ENCODE assay signal across 12 cellular contexts in the genomic region with DNA sequence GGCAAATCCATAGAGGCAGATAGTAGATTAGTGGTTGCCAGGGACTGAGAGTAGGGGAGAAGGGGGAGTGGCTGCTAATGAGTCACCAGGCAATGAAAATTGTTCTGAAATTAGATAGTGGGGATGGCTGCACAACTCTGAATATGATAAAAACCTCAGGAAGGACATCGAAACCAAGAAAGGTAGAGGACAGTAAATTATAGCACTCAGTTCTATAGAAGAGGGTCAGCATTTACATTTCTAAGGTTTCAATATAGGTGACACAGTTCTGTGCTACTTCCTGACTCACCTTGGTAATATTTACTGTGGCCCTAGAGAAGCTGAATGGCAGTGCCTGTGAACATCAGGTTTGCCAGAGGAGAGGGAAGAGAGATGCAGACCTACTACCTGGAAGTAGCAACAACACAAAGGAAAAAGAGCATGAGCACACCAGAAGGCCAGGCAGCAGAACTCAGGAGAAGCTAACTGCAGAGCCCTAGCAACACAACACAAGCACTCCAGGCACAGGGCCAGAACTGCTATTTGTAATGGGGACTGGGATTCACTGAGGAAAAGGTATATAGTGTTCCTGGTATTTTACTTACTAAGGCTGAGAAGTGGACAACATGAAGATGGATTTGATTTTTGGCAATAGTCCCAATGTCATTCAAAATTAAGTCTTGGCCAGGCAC.
DNase-seq lines count a peak whose midpoint lies in the region; ATAC-seq and TF ChIP-seq lines count a peak whose summit lies in the region.
"Had no signal": no experiment of that assay in that cellular context is flagged by ENCODE, and none has a peak within 500 bp of the region (broad histone marks: within the 10 kb centered on the region; RNA-seq: fewer than 3 reads in every experiment).

No MANE protein-coding gene starts in this region.

- CTCF ChIA-PET in mammary epithelial cell (lab: Charles Lee; ENCODE audit: low non-redundant PET) = no interaction called here
- CTCF ChIA-PET in CD4-positive, alpha-beta T cell (lab: Charles Lee) = no interaction called here

- no peak overlapping the region for H3K4me2 ChIP-seq in mammary epithelial cell (ENCODE audit: insufficient read depth, low read depth, low read length)

- H2AFZ ChIP-seq in mammary epithelial cell (ENCODE audit: low read depth, low read length) = no peak overlapping the region

- peak; percentile 3 for DNase-seq in DMS53 treated with DMSO at 0.1 percent for 48 hours (lab: John Stamatoyannopoulos, UW; ENCODE audit: unreplicated experiment)
- peak; percentile 77 for DNase-seq in NCI-H2029 treated with DMSO at 0.1 percent for 48 hours (lab: John Stamatoyannopoulos, UW)
- DNase-seq in mammary epithelial cell = peak; percentile 24
- no peak for DNase-seq in mesothelial cell of epicardium (ENCODE audit: low spot score in 2 of 2, unreplicated experiment in 2 of 2)
- DNase-seq in CD4-positive, alpha-beta T cell = no peak
- DNase-seq in stimulated activated naive CD4-positive, alpha-beta T cell treated with Interleukin-2 at 50 U/mL for 16 hours (lab: John Stamatoyannopoulos, UW) = no peak
- DNase-seq: sigmoid colon; stimulated activated CD8-positive, alpha-beta memory T cell treated with anti-CD3 and anti-CD28 coated beads, Interleukin-4, amount 100 ng/mL, for 48 hours; T1000 had no signal

- H3K4me1 ChIP-seq in mammary epithelial cell (ENCODE audit: insufficient read depth, low read length) = peaks cover 16% of the 10 kb centered on the region

- peaks cover 2% of the 10 kb centered on the region for H3K36me3 Mint-ChIP-seq in mesothelial cell of epicardium
- no peaks in the 10 kb centered on the region for H3K36me3 Mint-ChIP-seq in CD4-positive, alpha-beta T cell (ENCODE audit: low read depth)

- H3K36me3 ChIP-seq in mammary epithelial cell (ENCODE audit: insufficient read depth, low read length) = no peaks in the 10 kb centered on the region
- H3K36me3 ChIP-seq: sigmoid colon had no signal

- no peaks in the 10 kb centered on the region for H3K9me3 ChIP-seq in mammary epithelial cell (replicated peaks; ENCODE audit: insufficient read depth, low read length)
- H3K9me3 ChIP-seq in CD4-positive, alpha-beta T cell (ENCODE audit: control insufficient read depth, low read length) = no peaks in the 10 kb centered on the region
- H3K9me3 ChIP-seq: sigmoid colon had no signal

- H3K27ac Mint-ChIP-seq in mesothelial cell of epicardium = peak overlapping the region; percentile 57
- H3K27ac Mint-ChIP-seq in CD4-positive, alpha-beta T cell = no peak overlapping the region
- H3K27ac Mint-ChIP-seq: activated T-helper 1 cell treated with anti-CD3 and anti-CD28 coated beads, Interleukin-12 subunit alpha, Interleukin-12 subunit beta, Interleukin-2, Interleukin-4 antibody, amounts not matched to agents 30 ng/mL and 10 ng/mL and 1 ng/mL, durations not matched to agents 14 hours and 24 hours and 36 hours had no signal

- in situ Hi-C loops in mammary epithelial cell (cut with MboI; ENCODE audit: low sequenced_read_pairs in 2 of 2) = no loop called here

- H3K27me3 Mint-ChIP-seq in mesothelial cell of epicardium (ENCODE audit: low read depth) = no peaks in the 10 kb centered on the region
- no peaks in the 10 kb centered on the region for H3K27me3 Mint-ChIP-seq in CD4-positive, alpha-beta T cell

- TF ChIP-seq CTCF in mammary epithelial cell (conservative IDR thresholded peaks at IDR 0.05 in 1 of 2, IDR thresholded peaks at IDR 0.05 in 1 of 2; ENCODE audit: extremely low read depth in 1 of 2, insufficient read depth in 1 of 2, low read depth in 1 of 2, low read length in 2 of 2) = no peak
- TF ChIP-seq CTCF in mesothelial cell of epicardium (IDR thresholded peaks at IDR 0.05; ENCODE audit: unreplicated experiment) = no peak
- no peak for TF ChIP-seq CTCF in CD4-positive, alpha-beta T cell (IDR thresholded peaks at IDR 0.05)

- H3K27me3 ChIP-seq in mammary epithelial cell (ENCODE audit: insufficient read depth, low read length) = no peaks in the 10 kb centered on the region
- no peaks in the 10 kb centered on the region for H3K27me3 ChIP-seq in CD4-positive, alpha-beta T cell (ENCODE audit: control insufficient read depth, insufficient read depth, low read length)
- H3K27me3 ChIP-seq: sigmoid colon had no signal

- H3K4me1 Mint-ChIP-seq in mesothelial cell of epicardium = peaks cover 9% of the 10 kb centered on the region
- H3K4me1 Mint-ChIP-seq in CD4-positive, alpha-beta T cell (ENCODE audit: low read depth) = peaks cover 5% of the 10 kb centered on the region

- POLR2A ChIA-PET in CD4-positive, alpha-beta T cell (lab: Charles Lee) = no interaction called here

- dilution Hi-C loops in mammary epithelial cell (cut with HindIII; ENCODE audit: low sequenced_read_pairs) = no loop called here

- intact Hi-C loops in mammary epithelial cell (cut with micrococcal nuclease) = no loop called here
- intact Hi-C loops in CD4-positive, alpha-beta T cell (cut with DNase I, micrococcal nuclease) = no loop called here

- no peak overlapping the region for H3K9ac ChIP-seq in mammary epithelial cell (ENCODE audit: insufficient read depth, low read length)

- no peak overlapping the region for H3K4me3 Mint-ChIP-seq in mesothelial cell of epicardium
- H3K4me3 Mint-ChIP-seq in CD4-positive, alpha-beta T cell = no peak overlapping the region
- H3K4me3 Mint-ChIP-seq: activated T-helper 1 cell treated with anti-CD3 and anti-CD28 coated beads, Interleukin-12 subunit alpha, Interleukin-12 subunit beta, Interleukin-2, Interleukin-4 antibody, amounts not matched to agents 30 ng/mL and 10 ng/mL and 1 ng/mL, durations not matched to agents 14 hours and 24 hours and 36 hours had no signal

- H3K79me2 ChIP-seq in mammary epithelial cell (ENCODE audit: insufficient read depth, low read length) = peaks cover 17% of the 10 kb centered on the region

- no peak for ATAC-seq in CD4-positive, alpha-beta T cell (ENCODE audit: poor library complexity)
- ATAC-seq in HG03039 (IDR thresholded peaks at IDR 0.05; ENCODE audit: unreplicated experiment) (no peak), HG03196 (IDR thresholded peaks at IDR 0.05; ENCODE audit: unreplicated experiment) (no peak)

- H4K20me1 ChIP-seq in mammary epithelial cell (ENCODE audit: insufficient read depth, low read length) = no peaks in the 10 kb centered on the region

- WGBS in mammary epithelial cell (ENCODE audit: low coverage, missing lambda C conversion rate) = 86% methylated on average over 1 of the region's 1 CpG

- peak overlapping the region; percentile 9 for H3K27ac ChIP-seq in mammary epithelial cell (ENCODE audit: insufficient read depth, low read depth, low read length)
- H3K27ac ChIP-seq in CD4-positive, alpha-beta T cell (ENCODE audit: low read depth, low read length) = no peak overlapping the region
- H3K27ac ChIP-seq: sigmoid colon had no signal

- peaks cover 3% of the 10 kb centered on the region for H3K9me3 Mint-ChIP-seq in mesothelial cell of epicardium
- H3K9me3 Mint-ChIP-seq in CD4-positive, alpha-beta T cell = no peaks in the 10 kb centered on the region
- H3K9me3 Mint-ChIP-seq: activated T-helper 1 cell treated with anti-CD3 and anti-CD28 coated beads, Interleukin-12 subunit alpha, Interleukin-12 subunit beta, Interleukin-2, Interleukin-4 antibody, amounts not matched to agents 30 ng/mL and 10 ng/mL and 1 ng/mL, durations not matched to agents 14 hours and 24 hours and 36 hours had no signal

- no peak overlapping the region for H3K4me3 ChIP-seq in mammary epithelial cell (replicated peaks in 1 of 3; ENCODE audit: insufficient read depth in 1 of 3, low read depth in 2 of 3, low read length in 3 of 3)
- H3K4me3 ChIP-seq: sigmoid colon had no signal

- BruUV-seq in mammary epithelial cell (replicated peaks; lab: Mats Ljungman, UMichigan) = no TSS peak

Comparison
In these comparisons a context has a peak if more than half of its experiments do, and no peak if none do; other contexts are left out.
1. DNase-seq: peak in DMS53 treated with DMSO at 0.1 percent for 48 hours (single experiment), NCI-H2029 treated with DMSO at 0.1 percent for 48 hours (single experiment) and mammary epithelial cell (single experiment); none in mesothelial cell of epicardium (0 of 2), CD4-positive, alpha-beta T cell (0 of 10) and stimulated activated naive CD4-positive, alpha-beta T cell treated with Interleukin-2 at 50 U/mL for 16 hours (single experiment).